1 cellular context compared by ENCODE assay signal in genomic region chr20:2507464-2507863, GRCh38.
A peak's percentile ranks its signal among the peaks of the same experiment; 100 is the strongest.
TF ChIP-seq lines count a peak whose summit lies in the region.

No MANE protein-coding gene starts in this region.

TF ChIP-seq in HepG2, 621 proteins besides CTCF, POLR2A, EP300 and RAD21:
- TF ChIP-seq DNMT1 (CRISPR knock-in tag; IDR thresholded peaks at IDR 0.05) (no peak), ZNF503 (CRISPR knock-in tag; IDR thresholded peaks at IDR 0.05) (no peak), ZBTB33 (CRISPR knock-in tag; IDR thresholded peaks at IDR 0.05) (0 out of 2 replicates have a peak, but pooled peaks have one; percentile 42)
